7 cellular contexts compared by ENCODE assay signal in the genomic region with DNA sequence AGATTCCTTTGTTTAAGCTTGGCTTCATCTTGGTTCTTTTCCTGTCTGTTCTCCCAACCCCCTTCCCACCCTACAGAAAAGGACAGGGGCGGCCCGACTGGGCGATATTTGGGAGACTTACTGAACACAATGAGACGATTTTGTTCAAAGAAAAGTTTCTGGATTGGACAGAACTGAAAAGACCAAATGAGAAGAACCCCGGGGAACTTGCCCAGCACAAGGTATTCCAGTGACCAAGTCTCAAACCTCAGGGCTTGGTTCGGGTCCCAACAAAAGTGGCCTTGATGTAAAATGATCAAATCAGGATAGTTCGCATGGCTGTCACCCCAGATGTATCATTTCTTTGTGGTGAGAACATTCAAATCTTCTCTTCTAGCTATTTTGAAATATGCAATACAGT.
DNase-seq lines count a peak whose midpoint lies in the region; ATAC-seq and TF ChIP-seq lines count a peak whose summit lies in the region.
"Not testable (repeated sequence)": the region's sequence is repeated elsewhere in the genome, so short reads cannot be mapped to it uniquely, and the experiment has no call there.

No MANE protein-coding gene starts in this region.

- peaks cover 88% of the 10 kb centered on the region for H3K4me1 ChIP-seq in DND-41 (ENCODE audit: insufficient read depth, low read length)
- H3K4me1 ChIP-seq in Loucy (ENCODE audit: insufficient read depth, low read length, poor library complexity, severe bottlenecking): peaks cover 60% of the 10 kb centered on the region
- not testable (repeated sequence) for H3K4me1 ChIP-seq in hepatocyte (ENCODE audit: insufficient read depth)

- H3K9ac ChIP-seq in DND-41 (ENCODE audit: low read depth, low read length): not testable (repeated sequence)
- peak overlapping the region; percentile 68 for H3K9ac ChIP-seq in Loucy (ENCODE audit: low read depth, low read length, poor library complexity, severe bottlenecking)

- not testable (repeated sequence) for H3K27me3 ChIP-seq in DND-41 (ENCODE audit: insufficient read depth, low read length, poor library complexity); Loucy (ENCODE audit: insufficient read depth, low read length, poor library complexity, severe bottlenecking); hepatocyte

- H2AFZ ChIP-seq in DND-41 (ENCODE audit: low read depth, low read length); Loucy (ENCODE audit: low read length): not testable (repeated sequence)
- H2AFZ ChIP-seq in hepatocyte: peak overlapping the region; percentile 10

- peak overlapping the region; percentile 97 for H3K27ac ChIP-seq in DND-41 (ENCODE audit: low read length)
- H3K27ac ChIP-seq in hepatocyte: not testable (repeated sequence)

- not testable (repeated sequence) for H4K20me1 ChIP-seq in DND-41 (ENCODE audit: insufficient read depth, low read length); Loucy (ENCODE audit: insufficient read depth, low read length, poor library complexity, severe bottlenecking); hepatocyte (ENCODE audit: insufficient read depth, poor library complexity, severe bottlenecking)

- H3K9me3 ChIP-seq in DND-41 (ENCODE audit: insufficient read depth, low read length, severe bottlenecking); Loucy (ENCODE audit: insufficient read depth, low read depth, low read length); hepatocyte (ENCODE audit: low read depth): not testable (repeated sequence)

- not testable (repeated sequence) for H3K4me3 ChIP-seq in DND-41 (ENCODE audit: low read depth in 1 of 2, low read length in 2 of 2); hepatocyte
- peak overlapping the region; percentile 78 for H3K4me3 ChIP-seq in Loucy (ENCODE audit: low read length, poor library complexity, severe bottlenecking)

- H3K4me1 Mint-ChIP-seq in T-helper 2 cell treated with Interferon-gamma antibody and Interleukin-4, amounts not matched to agents 5 μg/mL and 100 μg/mL, for 36 hours (ENCODE audit: low read depth): peaks cover 66% of the 10 kb centered on the region
- H3K4me1 Mint-ChIP-seq in activated CD8-positive, alpha-beta memory T cell treated with anti-CD3 and anti-CD28 coated beads, Interleukin-2, amount 10 ng/mL, durations not matched to agents 7 days and 5 days: peaks cover 69% of the 10 kb centered on the region
- H3K4me1 Mint-ChIP-seq in activated naive CD4-positive, alpha-beta T cell treated with anti-CD3 and anti-CD28 coated beads, Interleukin-2, amount 50 U/mL, for 24 hours: peaks cover 71% of the 10 kb centered on the region
- H3K4me1 Mint-ChIP-seq in stimulated activated effector memory CD8-positive, alpha-beta T cell treated with anti-CD3 and anti-CD28 coated beads, Interleukin-12 subunit alpha, Interleukin-12 subunit beta, amount 100 ng/mL, for 72 hours: peaks cover 70% of the 10 kb centered on the region

- peak overlapping the region; percentile 91 for H3K4me3 Mint-ChIP-seq in T-helper 2 cell treated with Interferon-gamma antibody and Interleukin-4, amounts not matched to agents 5 μg/mL and 100 μg/mL, for 36 hours
- H3K4me3 Mint-ChIP-seq in activated CD8-positive, alpha-beta memory T cell treated with anti-CD3 and anti-CD28 coated beads, Interleukin-2, amount 10 ng/mL, durations not matched to agents 7 days and 5 days: peak overlapping the region; percentile 84
- peak overlapping the region; percentile 86 for H3K4me3 Mint-ChIP-seq in activated naive CD4-positive, alpha-beta T cell treated with anti-CD3 and anti-CD28 coated beads, Interleukin-2, amount 50 U/mL, for 24 hours
- H3K4me3 Mint-ChIP-seq in stimulated activated effector memory CD8-positive, alpha-beta T cell treated with anti-CD3 and anti-CD28 coated beads, Interleukin-12 subunit alpha, Interleukin-12 subunit beta, amount 100 ng/mL, for 72 hours: peak overlapping the region; percentile 84

- not testable (repeated sequence) for H3K36me3 ChIP-seq in DND-41 (ENCODE audit: insufficient read depth, low read length); Loucy (ENCODE audit: insufficient read depth, low read length); hepatocyte (replicated peaks; ENCODE audit: insufficient read depth, low read depth)

- peaks cover 13% of the 10 kb centered on the region for H3K36me3 Mint-ChIP-seq in T-helper 2 cell treated with Interferon-gamma antibody and Interleukin-4, amounts not matched to agents 5 μg/mL and 100 μg/mL, for 36 hours (ENCODE audit: low read depth)
- peaks cover 24% of the 10 kb centered on the region for H3K36me3 Mint-ChIP-seq in activated CD8-positive, alpha-beta memory T cell treated with anti-CD3 and anti-CD28 coated beads, Interleukin-2, amount 10 ng/mL, durations not matched to agents 7 days and 5 days
- H3K36me3 Mint-ChIP-seq in activated naive CD4-positive, alpha-beta T cell treated with anti-CD3 and anti-CD28 coated beads, Interleukin-2, amount 50 U/mL, for 24 hours: not testable (repeated sequence)
- H3K36me3 Mint-ChIP-seq in stimulated activated effector memory CD8-positive, alpha-beta T cell treated with anti-CD3 and anti-CD28 coated beads, Interleukin-12 subunit alpha, Interleukin-12 subunit beta, amount 100 ng/mL, for 72 hours: peaks cover 85% of the 10 kb centered on the region

- 85% methylated on average over 7 of the region's 7 CpGs for WGBS in hepatocyte (ENCODE audit: low lambda C conversion rate, missing lambda C conversion rate)

- not testable (repeated sequence) for H3K79me2 ChIP-seq in DND-41 (ENCODE audit: insufficient read depth, low read length); hepatocyte
- H3K79me2 ChIP-seq in Loucy (ENCODE audit: insufficient read depth, low read length): peaks cover 23% of the 10 kb centered on the region; the same call in 1 of the 2 replicates

- TF ChIP-seq CTCF in DND-41 (IDR thresholded peaks at IDR 0.05; ENCODE audit: borderline replicate concordance, extremely low read depth, low read length, poor library complexity, severe bottlenecking); Loucy (conservative IDR thresholded peaks at IDR 0.05; ENCODE audit: low read length); hepatocyte (IDR thresholded peaks at IDR 0.05; ENCODE audit: poor library complexity): not testable (repeated sequence)

- not testable (repeated sequence) for ATAC-seq in DND-41 (ENCODE audit: insufficient read depth, low read depth); activated CD8-positive, alpha-beta memory T cell treated with anti-CD3 and anti-CD28 coated beads, Interleukin-2, amount 10 ng/mL, durations not matched to agents 7 days and 5 days; stimulated activated effector memory CD8-positive, alpha-beta T cell treated with anti-CD3 and anti-CD28 coated beads, Interleukin-12 subunit alpha, Interleukin-12 subunit beta, amount 100 ng/mL, for 72 hours

- H3K27me3 Mint-ChIP-seq in T-helper 2 cell treated with Interferon-gamma antibody and Interleukin-4, amounts not matched to agents 5 μg/mL and 100 μg/mL, for 36 hours (ENCODE audit: low read depth); activated CD8-positive, alpha-beta memory T cell treated with anti-CD3 and anti-CD28 coated beads, Interleukin-2, amount 10 ng/mL, durations not matched to agents 7 days and 5 days; activated naive CD4-positive, alpha-beta T cell treated with anti-CD3 and anti-CD28 coated beads, Interleukin-2, amount 50 U/mL, for 24 hours: not testable (repeated sequence)

- CTCF ChIA-PET in activated CD8-positive, alpha-beta memory T cell treated with anti-CD3 and anti-CD28 coated beads, Interleukin-2, amount 10 ng/mL, durations not matched to agents 7 days and 5 days (lab: Charles Lee): interaction anchor here (0.7 to 8.2 kb wide), 7 partner anchors 12 to 63 kb away, joined by 3 to 76 read pairs (median 5); no protein-coding TSS in a partner anchor

- H3K9me3 Mint-ChIP-seq in T-helper 2 cell treated with Interferon-gamma antibody and Interleukin-4, amounts not matched to agents 5 μg/mL and 100 μg/mL, for 36 hours; activated CD8-positive, alpha-beta memory T cell treated with anti-CD3 and anti-CD28 coated beads, Interleukin-2, amount 10 ng/mL, durations not matched to agents 7 days and 5 days (ENCODE audit: low read depth); activated naive CD4-positive, alpha-beta T cell treated with anti-CD3 and anti-CD28 coated beads, Interleukin-2, amount 50 U/mL, for 24 hours; stimulated activated effector memory CD8-positive, alpha-beta T cell treated with anti-CD3 and anti-CD28 coated beads, Interleukin-12 subunit alpha, Interleukin-12 subunit beta, amount 100 ng/mL, for 72 hours: not testable (repeated sequence)

- DNase-seq in DND-41; T-helper 2 cell treated with Interferon-gamma antibody and Interleukin-4, amounts not matched to agents 5 μg/mL and 100 μg/mL, for 36 hours (ENCODE audit: low spot score); hepatocyte (ENCODE audit: low spot score); stimulated activated effector memory CD8-positive, alpha-beta T cell treated with anti-CD3 and anti-CD28 coated beads, Interleukin-12 subunit alpha, Interleukin-12 subunit beta, amount 100 ng/mL, for 72 hours (ENCODE audit: low spot score in 2 of 2): not testable (repeated sequence)
- DNase-seq in activated CD8-positive, alpha-beta memory T cell treated with anti-CD3 and anti-CD28 coated beads, Interleukin-2, amount 10 ng/mL, durations not matched to agents 7 days and 5 days: peak; percentile 40

- H3K27ac Mint-ChIP-seq in T-helper 2 cell treated with Interferon-gamma antibody and Interleukin-4, amounts not matched to agents 5 μg/mL and 100 μg/mL, for 36 hours: peak overlapping the region; percentile 99
- peak overlapping the region; percentile 99 for H3K27ac Mint-ChIP-seq in activated CD8-positive, alpha-beta memory T cell treated with anti-CD3 and anti-CD28 coated beads, Interleukin-2, amount 10 ng/mL, durations not matched to agents 7 days and 5 days
- H3K27ac Mint-ChIP-seq in activated naive CD4-positive, alpha-beta T cell treated with anti-CD3 and anti-CD28 coated beads, Interleukin-2, amount 50 U/mL, for 24 hours: peak overlapping the region; percentile 98
- peak overlapping the region; percentile 96 for H3K27ac Mint-ChIP-seq in stimulated activated effector memory CD8-positive, alpha-beta T cell treated with anti-CD3 and anti-CD28 coated beads, Interleukin-12 subunit alpha, Interleukin-12 subunit beta, amount 100 ng/mL, for 72 hours

- not testable (repeated sequence) for H3K4me2 ChIP-seq in DND-41 (ENCODE audit: insufficient read depth, low read length); hepatocyte
- peak overlapping the region; percentile 94 for H3K4me2 ChIP-seq in Loucy (ENCODE audit: low read depth, low read length, poor library complexity, severe bottlenecking)

- not testable (repeated sequence) for H3F3A ChIP-seq in Loucy (ENCODE audit: low read depth)

- H3K9me2 ChIP-seq in Loucy (replicated peaks; ENCODE audit: low read depth, low read length); hepatocyte (replicated peaks; ENCODE audit: insufficient read depth): not testable (repeated sequence)
